ENCODE assay signal across 16 cellular contexts in the genomic region with DNA sequence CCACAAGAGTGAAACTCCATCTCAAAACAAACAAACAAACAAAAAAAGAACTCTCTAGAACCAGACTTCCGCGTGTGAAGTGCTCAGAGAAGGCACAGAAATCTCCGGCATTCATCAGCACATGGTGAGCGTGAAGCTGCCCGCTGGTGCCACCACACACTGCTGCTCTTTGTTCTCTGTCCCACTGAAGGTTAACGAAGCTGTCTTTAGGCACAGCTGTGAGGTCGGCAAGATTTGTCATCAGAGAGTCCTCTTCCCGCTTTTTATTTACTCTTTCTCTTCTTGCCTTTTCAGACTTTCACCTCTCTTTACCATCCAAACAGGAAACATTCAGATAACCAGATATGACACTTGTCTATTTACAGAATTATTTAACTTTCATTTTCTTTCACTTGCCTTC.
"Had no signal": no experiment of that assay in that cellular context is flagged by ENCODE, and none has a peak within 500 bp of the region (broad histone marks: within the 10 kb centered on the region; RNA-seq: fewer than 3 reads in every experiment).

No MANE protein-coding gene starts in this region.

- H3K4me1 Mint-ChIP-seq: central memory CD8-positive, alpha-beta T cell; stimulated activated effector memory CD8-positive, alpha-beta T cell treated with anti-CD3 and anti-CD28 coated beads, Interleukin-12 subunit alpha, Interleukin-12 subunit beta, amount 100 ng/mL, for 72 hours; T-helper 17 cell had no signal

- H3K27me3 ChIP-seq: pancreas, uterus had no signal

- H3K9me3 ChIP-seq: esophagus squamous epithelium, pancreas, uterus had no signal

- H3K36me3 Mint-ChIP-seq: activated naive CD8-positive, alpha-beta T cell; brain; stimulated activated effector memory CD8-positive, alpha-beta T cell treated with anti-CD3 and anti-CD28 coated beads, Interleukin-12 subunit alpha, Interleukin-12 subunit beta, amount 100 ng/mL, for 72 hours had no signal

- ATAC-seq: activated CD8-positive, alpha-beta T cell treated with anti-CD3 and anti-CD28 coated beads for 36 hours; pancreas; stimulated activated effector memory CD8-positive, alpha-beta T cell treated with anti-CD3 and anti-CD28 coated beads, Interleukin-12 subunit alpha, Interleukin-12 subunit beta, amount 100 ng/mL, for 72 hours; T-helper 17 cell had no signal

- H3K4me1 ChIP-seq: pancreas, uterus had no signal

- DNase-seq: activated CD4-positive, alpha-beta T cell treated with anti-CD3 and anti-CD28 coated beads for 4 hours; activated CD8-positive, alpha-beta T cell treated with anti-CD3 and anti-CD28 coated beads for 36 hours; activated gamma-delta T cell; activated T-cell treated with anti-CD3 and anti-CD28 coated beads, Interleukin-2, amount 50 U/mL, for 48 hours; cortex of kidney; effector CD4-positive, alpha-beta T cell; esophagus squamous epithelium; pancreas; stimulated activated CD4-positive, alpha-beta T cell treated with anti-CD3 and anti-CD28 coated beads, Interleukin-12 subunit alpha, Interleukin-12 subunit beta, amount 100 ng/mL, for 4 hours; stimulated activated CD4-positive, alpha-beta T cell treated with anti-CD3 and anti-CD28 coated beads, Interleukin-2, amount 100 ng/mL, for 24 hours; T-helper 17 cell; uterus had no signal

- H3K27ac ChIP-seq: esophagus squamous epithelium, pancreas, uterus had no signal

- H3K9me3 Mint-ChIP-seq: activated CD8-positive, alpha-beta T cell treated with anti-CD3 and anti-CD28 coated beads for 36 hours; brain; central memory CD8-positive, alpha-beta T cell; stimulated activated effector memory CD8-positive, alpha-beta T cell treated with anti-CD3 and anti-CD28 coated beads, Interleukin-12 subunit alpha, Interleukin-12 subunit beta, amount 100 ng/mL, for 72 hours had no signal

- H3K27me3 Mint-ChIP-seq: central memory CD8-positive, alpha-beta T cell had no signal

- H3K4me3 ChIP-seq: esophagus squamous epithelium, pancreas, uterus had no signal

- H3K4me3 Mint-ChIP-seq: activated CD8-positive, alpha-beta T cell treated with anti-CD3 and anti-CD28 coated beads for 36 hours; activated naive CD8-positive, alpha-beta T cell; central memory CD8-positive, alpha-beta T cell; stimulated activated effector memory CD8-positive, alpha-beta T cell treated with anti-CD3 and anti-CD28 coated beads, Interleukin-12 subunit alpha, Interleukin-12 subunit beta, amount 100 ng/mL, for 72 hours; T-helper 17 cell had no signal

- H3K27ac Mint-ChIP-seq: activated CD8-positive, alpha-beta T cell treated with anti-CD3 and anti-CD28 coated beads for 36 hours; activated naive CD8-positive, alpha-beta T cell; stimulated activated effector memory CD8-positive, alpha-beta T cell treated with anti-CD3 and anti-CD28 coated beads, Interleukin-12 subunit alpha, Interleukin-12 subunit beta, amount 100 ng/mL, for 72 hours; T-helper 17 cell had no signal

- H3K36me3 ChIP-seq: esophagus squamous epithelium, pancreas, uterus had no signal
